In genomic region chr17:27242951-27243350, GRCh38 we compare ENCODE assay signal across 30 cellular contexts. TPM values are rescaled to one million over a fixed set of nuclear protein-coding genes. Genes with fewer than 3 reads are reported as not detected.
DNase-seq lines count a peak whose midpoint lies in the region; ATAC-seq, FAIRE-seq and TF ChIP-seq lines count a peak whose summit lies in the region.
"Had no signal": no experiment of that assay in that cellular context is flagged by ENCODE, and none has a peak within 500 bp of the region (broad histone marks: within the 10 kb centered on the region; RNA-seq: fewer than 3 reads in every experiment).

No MANE protein-coding gene starts in this region.

- H3K27me3 ChIP-seq in astrocyte (ENCODE audit: insufficient read depth, low read length) (no peaks in the 10 kb centered on the region), tibial artery (no peaks in the 10 kb centered on the region)
- H3K27me3 ChIP-seq: adrenal gland, brain microvascular endothelial cell, SJSA1, tibial nerve had no signal

- no peaks in the 10 kb centered on the region for H3K79me2 ChIP-seq in astrocyte (ENCODE audit: insufficient read depth, low read length)

- no peaks in the 10 kb centered on the region for H3K9me3 Mint-ChIP-seq in astrocyte (ENCODE audit: unreplicated experiment)
- H3K9me3 Mint-ChIP-seq in stimulated activated naive B cell treated with anti-CD40 and anti-IgM and Interleukin-4, amounts not matched to agents 10 μg/mL and 1 μg/mL and 100 μg/mL, for 72 hours = no peaks in the 10 kb centered on the region
- H3K9me3 Mint-ChIP-seq: CD4-positive, alpha-beta memory T cell; naive thymus-derived CD4-positive, alpha-beta T cell; T-cell had no signal

- H3K4me3 ChIP-seq in HEK293 (ENCODE audit: low read depth, low read length) = no peak overlapping the region
- H3K4me3 ChIP-seq in astrocyte (ENCODE audit: insufficient read depth, low read depth, low read length) = no peak overlapping the region
- no peak overlapping the region for H3K4me3 ChIP-seq in tibial artery
- H3K4me3 ChIP-seq: adrenal gland, SJSA1, skin epidermis, tibial nerve had no signal

- H3K4me1 ChIP-seq in HEK293 (ENCODE audit: control insufficient read depth, insufficient read depth, low read length) = peaks cover 7% of the 10 kb centered on the region; the same call in 1 of the 2 replicates
- H3K4me1 ChIP-seq in astrocyte (ENCODE audit: insufficient read depth, low read length) = no peaks in the 10 kb centered on the region
- peaks cover 6 to 79% (median 62%) of the 10 kb centered on the region in 4 donors for H3K4me1 ChIP-seq in tibial artery

- DNase-seq in astrocyte (ENCODE audit: low read depth) (no peak), kidney tubule cell (ENCODE audit: low spot score) (peak; percentile 19), tibial artery (no peak), pons (ENCODE audit: low spot score) (no peak)
- DNase-seq in stimulated activated naive B cell treated with anti-CD40 and anti-IgM and Interleukin-4, amounts not matched to agents 10 μg/mL and 1 μg/mL and 100 μg/mL, for 72 hours = no peak
- DNase-seq: activated CD4-positive, alpha-beta T cell treated with anti-CD3 and anti-CD28 coated beads, Interleukin-2, amount 50 U/mL, for 4 hours; activated CD4-positive, CD25-positive, alpha-beta regulatory T cell; activated naive CD4-positive, alpha-beta T cell treated with Interleukin-2 at 50 U/mL for 16 hours; brain microvascular endothelial cell; CD4-positive, alpha-beta memory T cell; effector memory CD4-positive, alpha-beta T cell; midbrain; naive thymus-derived CD4-positive, alpha-beta T cell; NCI-H187; NCI-H524 treated with DMSO at 0.1 percent for 48 hours; NK-92 treated with Interleukin-12 subunit alpha and Interleukin-12 subunit beta, amount 100 ng/mL, for 24 hours; stimulated activated CD4-positive, alpha-beta T cell treated with anti-CD3 and anti-CD28 coated beads, Interleukin-1b, Interleukin-23, amount 100 ng/mL, for 48 hours; stimulated activated CD8-positive, alpha-beta memory T cell treated with anti-CD3 and anti-CD28 coated beads, Interleukin-4, amount 100 ng/mL, for 48 hours; T-cell had no signal

- POLR2A ChIA-PET in HEK293 (lab: Yijun Ruan, JAX) = no interaction called here

- peaks cover 1% of the 10 kb centered on the region for H3K36me3 Mint-ChIP-seq in astrocyte (ENCODE audit: low read depth, unreplicated experiment)
- H3K36me3 Mint-ChIP-seq in stimulated activated naive B cell treated with anti-CD40 and anti-IgM and Interleukin-4, amounts not matched to agents 10 μg/mL and 1 μg/mL and 100 μg/mL, for 72 hours = no peaks in the 10 kb centered on the region
- H3K36me3 Mint-ChIP-seq: CD4-positive, alpha-beta memory T cell; naive thymus-derived CD4-positive, alpha-beta T cell; T-cell had no signal

- H3K36me3 ChIP-seq in HEK293 (ENCODE audit: control insufficient read depth in 2 of 2, insufficient read depth in 1 of 2, low read length in 2 of 2) (no peaks in the 10 kb centered on the region), astrocyte (ENCODE audit: insufficient read depth, low read length) (no peaks in the 10 kb centered on the region), tibial artery (no peaks in the 10 kb centered on the region)
- H3K36me3 ChIP-seq: adrenal gland, brain microvascular endothelial cell, SJSA1, tibial nerve had no signal

- no peak overlapping the region for H3K4me2 ChIP-seq in astrocyte (ENCODE audit: low read length)

- CTCF ChIA-PET in HEK293 (lab: Yijun Ruan, JAX) = interaction anchor here (0.7 to 9.8 kb wide), 3 partner anchors 350 to 359 kb away, joined by 3 to 208 read pairs (median 46); no protein-coding TSS in a partner anchor

- no peak overlapping the region for H3K4me3 Mint-ChIP-seq in astrocyte (ENCODE audit: unreplicated experiment)
- H3K4me3 Mint-ChIP-seq in stimulated activated naive B cell treated with anti-CD40 and anti-IgM and Interleukin-4, amounts not matched to agents 10 μg/mL and 1 μg/mL and 100 μg/mL, for 72 hours = no peak overlapping the region
- H3K4me3 Mint-ChIP-seq: CD4-positive, alpha-beta memory T cell; naive thymus-derived CD4-positive, alpha-beta T cell; T-cell had no signal

- no peak for FAIRE-seq in astrocyte (lab: Jason Lieb, UNC)
- FAIRE-seq: colon, frontal cortex, GM12892, H1 had no signal

- H2AFZ ChIP-seq in astrocyte (ENCODE audit: low read depth, low read length) = no peak overlapping the region

- H3K27ac ChIP-seq in HEK293 (ENCODE audit: extremely low read depth, low read depth, low read length) = no peak overlapping the region
- H3K27ac ChIP-seq in astrocyte (ENCODE audit: low read depth, low read length) = no peak overlapping the region
- H3K27ac ChIP-seq in tibial artery = peak overlapping the region; percentile 93 to 96
- H3K27ac ChIP-seq: brain microvascular endothelial cell, SJSA1 had no signal

- ATAC-seq in stimulated activated naive B cell treated with anti-CD40 and anti-IgM and Interleukin-4, amounts not matched to agents 10 μg/mL and 1 μg/mL and 100 μg/mL, for 72 hours (replicated peaks) = no peak
- no peak for ATAC-seq in HG03460 (IDR thresholded peaks at IDR 0.05; ENCODE audit: unreplicated experiment)
- ATAC-seq: esophagus mucosa; naive thymus-derived CD4-positive, alpha-beta T cell; T-cell had no signal

- intact Hi-C loops in tibial artery (cut with DNase I; ENCODE audit: low total_unique reads) = loop anchor here (10.0 kb wide), 1 partner anchor 252 kb away; no protein-coding TSS in a partner anchor

- H3K27me3 Mint-ChIP-seq in astrocyte (ENCODE audit: low read depth, unreplicated experiment) = peaks cover 14% of the 10 kb centered on the region
- no peaks in the 10 kb centered on the region for H3K27me3 Mint-ChIP-seq in stimulated activated naive B cell treated with anti-CD40 and anti-IgM and Interleukin-4, amounts not matched to agents 10 μg/mL and 1 μg/mL and 100 μg/mL, for 72 hours

- peak overlapping the region; percentile 4 for H3K27ac Mint-ChIP-seq in astrocyte (ENCODE audit: unreplicated experiment)
- no peak overlapping the region for H3K27ac Mint-ChIP-seq in stimulated activated naive B cell treated with anti-CD40 and anti-IgM and Interleukin-4, amounts not matched to agents 10 μg/mL and 1 μg/mL and 100 μg/mL, for 72 hours
- H3K27ac Mint-ChIP-seq: CD4-positive, alpha-beta memory T cell; T-cell had no signal

- H3K9me3 ChIP-seq in HEK293 (ENCODE audit: control insufficient read depth, insufficient read depth, low read depth, low read length) (no peaks in the 10 kb centered on the region), astrocyte (ENCODE audit: insufficient read depth, low read depth, low read length) (no peaks in the 10 kb centered on the region), tibial artery (no peaks in the 10 kb centered on the region)
- H3K9me3 ChIP-seq: adrenal gland, SJSA1, tibial nerve had no signal

- no peak for TF ChIP-seq CTCF in HEK293 (tag by site-specific recombination; IDR thresholded peaks at IDR 0.05)
- TF ChIP-seq CTCF in astrocyte (IDR thresholded peaks at IDR 0.05; ENCODE audit: insufficient read depth, low read depth, low read length) = no peak
- TF ChIP-seq CTCF in tibial artery (IDR thresholded peaks at IDR 0.05) = no peak

- no peak overlapping the region for H3K9ac ChIP-seq in astrocyte (ENCODE audit: low read length)

- no peaks in the 10 kb centered on the region for H4K20me1 ChIP-seq in astrocyte (ENCODE audit: insufficient read depth, low read length)

- peaks cover 13% of the 10 kb centered on the region for H3K4me1 Mint-ChIP-seq in astrocyte (ENCODE audit: low read depth, unreplicated experiment)
- peaks cover 36 to 62% of the 10 kb centered on the region in 2 donors for H3K4me1 Mint-ChIP-seq in stimulated activated naive B cell treated with anti-CD40 and anti-IgM and Interleukin-4, amounts not matched to agents 10 μg/mL and 1 μg/mL and 100 μg/mL, for 72 hours
- H3K4me1 Mint-ChIP-seq: CD4-positive, alpha-beta memory T cell had no signal

TF ChIP-seq in HEK293, 187 proteins besides CTCF, POLR2A, EP300 and RAD21 (continues in another document):
- no peak for TF ChIP-seq ZNF692 (tag by site-specific recombination; IDR thresholded peaks at IDR 0.05)
- TF ChIP-seq ZFHX2 (tag by site-specific recombination; conservative IDR thresholded peaks at IDR 0.05) = peak; percentile 50; the same call in 1 of the 2 replicates
- TF ChIP-seq ZNF169 (tag by site-specific recombination; IDR thresholded peaks at IDR 0.05) = no peak
- TF ChIP-seq PRDM4 (tag by site-specific recombination; IDR thresholded peaks at IDR 0.05) = no peak
- no peak for TF ChIP-seq RBAK (tag by site-specific recombination; IDR thresholded peaks at IDR 0.05)
- no peak for TF ChIP-seq ZNF580 (tag by site-specific recombination; IDR thresholded peaks at IDR 0.05)

RNA-seq across cellular contexts. Expression of gene WSB1, which starts 51.0 kb away (rescaled TPM):
- 217 and 253 TPM in 2 replicates for total RNA-seq in astrocyte

Comparison
In these comparisons a context has a peak if more than half of its experiments do, and no peak if none do; other contexts are left out.
1. H3K27ac ChIP-seq: peak in tibial artery (2 of 2); none in HEK293 (single experiment) and astrocyte (single experiment).